Comparison of ENCODE assay signal across 11 cellular contexts in genomic region chr15:60580650-60581415, GRCh38.
A peak's percentile ranks its signal among the peaks of the same experiment; 100 is the strongest.
DNase-seq lines count a peak whose midpoint lies in the region; ATAC-seq, FAIRE-seq and TF ChIP-seq lines count a peak whose summit lies in the region.
"Had no signal": no experiment of that assay in that cellular context is flagged by ENCODE, and none has a peak within 500 bp of the region (broad histone marks: within the 10 kb centered on the region; RNA-seq: fewer than 3 reads in every experiment).

No MANE protein-coding gene starts in this region.

- intact Hi-C loops in HepG2 (cut with micrococcal nuclease; ENCODE audit: unreplicated experiment) (no loop called here), right lobe of liver (cut with DNase I) (loop anchor here in 1 of 2 donors (10.0 kb wide), 2 partner anchors 56 to 324 kb away; no protein-coding TSS in a partner anchor)

- no peak for ATAC-seq in HepG2
- no peak for ATAC-seq in right lobe of liver
- ATAC-seq in activated T-cell treated with anti-CD3 and anti-CD28 coated beads, Interleukin-2, amount 50 U/mL, for 72 hours (replicated peaks in 1 of 2) = peak; percentile 72 to 77
- no peak for ATAC-seq in left lobe of liver
- ATAC-seq in HG03520 (IDR thresholded peaks at IDR 0.05; ENCODE audit: unreplicated experiment) = no peak

- in situ Hi-C loops in HepG2 (cut with HindIII; ENCODE audit: extremely low pct_ligation_motif_present, low pct_unique_long_range_greater_than_20kb) = no loop called here

- POLR2A ChIA-PET in HepG2 (lab: Yijun Ruan, JAX) = interaction anchor here (2.1 kb wide), 1 partner anchor 10 kb away, joined by 12 read pairs; no protein-coding TSS in a partner anchor

- no peak for TF ChIP-seq RAD21 in HepG2 (CRISPR knock-in tag; IDR thresholded peaks at IDR 0.05)

- peak overlapping the region; percentile 70 to 78 for H3K4me3 Mint-ChIP-seq in activated T-cell treated with anti-CD3 and anti-CD28 coated beads, Interleukin-2, amount 50 U/mL, for 72 hours

- no peak for TF ChIP-seq CTCF in HepG2 (CRISPR knock-in tag; IDR thresholded peaks at IDR 0.05)
- TF ChIP-seq CTCF in right lobe of liver (IDR thresholded peaks at IDR 0.05) = no peak

- no TSS peak for BruUV-seq in HepG2 (replicated peaks; lab: Mats Ljungman, UMichigan)

- H3K4me1 ChIP-seq in HepG2 (ENCODE audit: insufficient read depth, low read length) = peaks cover 87% of the 10 kb centered on the region
- H3K4me1 ChIP-seq in right lobe of liver = peaks cover 0 to 42% (median 16%) of the 10 kb centered on the region in 4 donors

- peak overlapping the region; percentile 24; the same call in 1 of the 2 replicates for H3K4me2 ChIP-seq in HepG2 (ENCODE audit: low read depth, low read length)

- H3K27ac Mint-ChIP-seq in activated T-cell treated with anti-CD3 and anti-CD28 coated beads, Interleukin-2, amount 50 U/mL, for 72 hours = peak overlapping the region; percentile 32

- H3K36me3 Mint-ChIP-seq in activated T-cell treated with anti-CD3 and anti-CD28 coated beads, Interleukin-2, amount 50 U/mL, for 72 hours (ENCODE audit: insufficient read depth in 2 of 2) = peaks cover 0 to 2% of the 10 kb centered on the region in 2 donors

- H3K36me3 ChIP-seq in HepG2 (replicated peaks in 1 of 2; ENCODE audit: control insufficient read depth in 1 of 2, insufficient read depth in 2 of 2, low read length in 2 of 2) (no peaks in the 10 kb centered on the region), right lobe of liver (no peaks in the 10 kb centered on the region)
- H3K36me3 ChIP-seq: upper lobe of left lung had no signal

- DNase-seq in HepG2 (ENCODE audit: low spot score) = peak; percentile 72
- DNase-seq in right lobe of liver = no peak
- DNase-seq in activated T-cell treated with anti-CD3 and anti-CD28 coated beads, Interleukin-2, amount 50 U/mL, for 72 hours = peak; percentile 46 to 57
- peak; percentile 63 for DNase-seq in iris pigment epithelial cell (ENCODE audit: low read depth)
- no peak for DNase-seq in NCI-H2171 (lab: John Stamatoyannopoulos, UW)
- no peak for DNase-seq in left lobe of liver (ENCODE audit: low spot score)
- DNase-seq in iPS-NIHi7 (ENCODE audit: extremely low spot score) = no peak
- DNase-seq: KBM-7; stimulated activated CD4-positive, alpha-beta T cell treated with anti-CD3 and anti-CD28 coated beads, Interleukin-2, amount 100 ng/mL, for 48 hours; upper lobe of left lung had no signal

- H3K27me3 Mint-ChIP-seq in activated T-cell treated with anti-CD3 and anti-CD28 coated beads, Interleukin-2, amount 50 U/mL, for 72 hours (ENCODE audit: low read depth) = no peaks in the 10 kb centered on the region

- H3K27ac ChIP-seq in HepG2 (ENCODE audit: extremely low read length, insufficient read depth, low read length) (no peak overlapping the region), right lobe of liver (no peak overlapping the region)

- WGBS in HepG2 (ENCODE audit: low lambda C conversion rate) = 68% methylated on average over 8 of the region's 8 CpGs
- WGBS in right lobe of liver (ENCODE audit: insufficient coverage, low coverage, low lambda C conversion rate, missing lambda C conversion rate) = 70% methylated on average over 7 of the region's 8 CpGs

- no peaks in the 10 kb centered on the region for H3K9me3 Mint-ChIP-seq in activated T-cell treated with anti-CD3 and anti-CD28 coated beads, Interleukin-2, amount 50 U/mL, for 72 hours

- no peak for TF ChIP-seq POLR2A in HepG2 (IDR thresholded peaks at IDR 0.05; ENCODE audit: insufficient read depth in 1 of 2, low read depth in 2 of 2, low read length in 2 of 2)
- no peak for TF ChIP-seq POLR2A in right lobe of liver (IDR thresholded peaks at IDR 0.05)

- H3K9me3 ChIP-seq in HepG2 (ENCODE audit: low read length) (no peaks in the 10 kb centered on the region), right lobe of liver (no peaks in the 10 kb centered on the region)
- H3K9me3 ChIP-seq: upper lobe of left lung had no signal

- H3K27me3 ChIP-seq in HepG2 (ENCODE audit: control insufficient read depth in 1 of 2, insufficient read depth in 2 of 2, low read length in 2 of 2) (no peaks in the 10 kb centered on the region), right lobe of liver (no peaks in the 10 kb centered on the region)
- H3K27me3 ChIP-seq: upper lobe of left lung had no signal

- peaks cover 46% of the 10 kb centered on the region for H4K20me1 ChIP-seq in HepG2 (ENCODE audit: insufficient read depth, low read length)

- H2AFZ ChIP-seq in HepG2 (ENCODE audit: low read length) = no peak overlapping the region

- H3K79me2 ChIP-seq in HepG2 (ENCODE audit: insufficient read depth, low read length) = peaks cover 99% of the 10 kb centered on the region

- no peak overlapping the region for H3K9ac ChIP-seq in HepG2 (ENCODE audit: insufficient read depth, low read depth, low read length)

- TF ChIP-seq EP300 in HepG2 (IDR thresholded peaks at IDR 0.05; ENCODE audit: low read depth in 2 of 2, low read length in 2 of 2) = peak in 1 of 2 experiments; percentile 42; a peak in 1 of 4 replicates
- no peak for TF ChIP-seq EP300 in HepG2 (CRISPR knock-in tag; IDR thresholded peaks at IDR 0.05; ENCODE audit: borderline replicate concordance)

- no peak overlapping the region for H3K4me3 ChIP-seq in HepG2 (replicated peaks in 1 of 3; ENCODE audit: insufficient read depth in 1 of 3, low read depth in 2 of 3, low read length in 3 of 3)
- H3K4me3 ChIP-seq in right lobe of liver = no peak overlapping the region
- H3K4me3 ChIP-seq: upper lobe of left lung had no signal

- FAIRE-seq in HepG2 (lab: Jason Lieb, UNC) = no peak

- CTCF ChIA-PET in HepG2 (lab: Yijun Ruan, JAX; ENCODE audit: low intra/inter-chr PET ratio, low total read pairs) = no interaction called here

- peaks cover 81% of the 10 kb centered on the region for H3K4me1 Mint-ChIP-seq in activated T-cell treated with anti-CD3 and anti-CD28 coated beads, Interleukin-2, amount 50 U/mL, for 72 hours (ENCODE audit: low read depth)

TF ChIP-seq in HepG2, 621 proteins besides CTCF, POLR2A, EP300 and RAD21 (continues in another document):
- TF ChIP-seq SP140L (CRISPR knock-in tag; IDR thresholded peaks at IDR 0.05; ENCODE audit: borderline replicate concordance) (no peak), ZEB1 (IDR thresholded peaks at IDR 0.05; ENCODE audit: insufficient replicate concordance, low read depth) (no peak), SOX13 (IDR thresholded peaks at IDR 0.05) (0 out of 2 replicates have a peak, but pooled peaks have one; percentile 58), SOX13 (CRISPR knock-in tag; conservative IDR thresholded peaks at IDR 0.05 in 1 of 2, IDR thresholded peaks at IDR 0.05 in 1 of 2) (peak in 1 of 2 experiments; percentile 93; a peak in 2 of 4 replicates), ZNF790 (CRISPR knock-in tag; IDR thresholded peaks at IDR 0.05; ENCODE audit: borderline replicate concordance) (no peak), RARA (CRISPR knock-in tag; IDR thresholded peaks at IDR 0.05) (peak; percentile 17; the same call in 1 of the 2 replicates), SAFB2 (CRISPR knock-in tag; IDR thresholded peaks at IDR 0.05; ENCODE audit: borderline replicate concordance, low read depth) (no peak), ZNF30 (CRISPR knock-in tag; IDR thresholded peaks at IDR 0.05) (no peak), XBP1 (CRISPR knock-in tag; IDR thresholded peaks at IDR 0.05) (no peak), SOX5 (CRISPR knock-in tag; IDR thresholded peaks at IDR 0.05; ENCODE audit: borderline replicate concordance) (peak; percentile 72), MTF2 (CRISPR knock-in tag; IDR thresholded peaks at IDR 0.05; ENCODE audit: borderline replicate concordance) (no peak), PHF20 (CRISPR knock-in tag; IDR thresholded peaks at IDR 0.05) (no peak), MXD4 (CRISPR knock-in tag; IDR thresholded peaks at IDR 0.05) (no peak), PATZ1 (CRISPR knock-in tag; IDR thresholded peaks at IDR 0.05) (peak; percentile 55; the same call in 1 of the 2 replicates)
- TF ChIP-seq, protein P1, sequence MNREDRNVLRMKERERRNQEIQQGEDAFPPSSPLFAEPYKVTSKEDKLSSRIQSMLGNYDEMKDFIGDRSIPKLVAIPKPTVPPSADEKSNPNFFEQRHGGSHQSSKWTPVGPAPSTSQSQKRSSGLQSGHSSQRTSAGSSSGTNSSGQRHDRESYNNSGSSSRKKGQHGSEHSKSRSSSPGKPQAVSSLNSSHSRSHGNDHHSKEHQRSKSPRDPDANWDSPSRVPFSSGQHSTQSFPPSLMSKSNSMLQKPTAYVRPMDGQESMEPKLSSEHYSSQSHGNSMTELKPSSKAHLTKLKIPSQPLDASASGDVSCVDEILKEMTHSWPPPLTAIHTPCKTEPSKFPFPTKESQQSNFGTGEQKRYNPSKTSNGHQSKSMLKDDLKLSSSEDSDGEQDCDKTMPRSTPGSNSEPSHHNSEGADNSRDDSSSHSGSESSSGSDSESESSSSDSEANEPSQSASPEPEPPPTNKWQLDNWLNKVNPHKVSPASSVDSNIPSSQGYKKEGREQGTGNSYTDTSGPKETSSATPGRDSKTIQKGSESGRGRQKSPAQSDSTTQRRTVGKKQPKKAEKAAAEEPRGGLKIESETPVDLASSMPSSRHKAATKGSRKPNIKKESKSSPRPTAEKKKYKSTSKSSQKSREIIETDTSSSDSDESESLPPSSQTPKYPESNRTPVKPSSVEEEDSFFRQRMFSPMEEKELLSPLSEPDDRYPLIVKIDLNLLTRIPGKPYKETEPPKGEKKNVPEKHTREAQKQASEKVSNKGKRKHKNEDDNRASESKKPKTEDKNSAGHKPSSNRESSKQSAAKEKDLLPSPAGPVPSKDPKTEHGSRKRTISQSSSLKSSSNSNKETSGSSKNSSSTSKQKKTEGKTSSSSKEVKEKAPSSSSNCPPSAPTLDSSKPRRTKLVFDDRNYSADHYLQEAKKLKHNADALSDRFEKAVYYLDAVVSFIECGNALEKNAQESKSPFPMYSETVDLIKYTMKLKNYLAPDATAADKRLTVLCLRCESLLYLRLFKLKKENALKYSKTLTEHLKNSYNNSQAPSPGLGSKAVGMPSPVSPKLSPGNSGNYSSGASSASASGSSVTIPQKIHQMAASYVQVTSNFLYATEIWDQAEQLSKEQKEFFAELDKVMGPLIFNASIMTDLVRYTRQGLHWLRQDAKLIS (CRISPR knock-in tag; IDR thresholded peaks at IDR 0.05) = no peak

Comparison
In these comparisons a context has a peak if more than half of its experiments do, and no peak if none do; other contexts are left out.
1. DNase-seq: peak in HepG2 (single experiment), activated T-cell treated with anti-CD3 and anti-CD28 coated beads, Interleukin-2, amount 50 U/mL, for 72 hours (2 of 2) and iris pigment epithelial cell (single experiment); none in right lobe of liver (0 of 3), NCI-H2171 (single experiment), left lobe of liver (single experiment) and iPS-NIHi7 (single experiment).
2. ATAC-seq: peak in activated T-cell treated with anti-CD3 and anti-CD28 coated beads, Interleukin-2, amount 50 U/mL, for 72 hours (2 of 2); none in HepG2 (single experiment), right lobe of liver (0 of 4), left lobe of liver (single experiment) and HG03520 (single experiment).